Comparison of ENCODE assay signal across 17 cellular contexts in genomic region chr12:49871263-49871561, GRCh38. TPM values are rescaled to one million over a fixed set of nuclear protein-coding genes. Genes with fewer than 3 reads are reported as not detected.
"Had no signal": no experiment of that assay in that cellular context is flagged by ENCODE, and none has a peak within 500 bp of the region (broad histone marks: within the 10 kb centered on the region; RNA-seq: fewer than 3 reads in every experiment).

No MANE protein-coding gene starts in this region.

- H3K27ac ChIP-seq: hepatocyte, left lung, psoas muscle, right lobe of liver had no signal

- H3K4me2 ChIP-seq: hepatocyte had no signal

- H2AFZ ChIP-seq: hepatocyte had no signal

- H3K36me3 ChIP-seq: breast epithelium, left lung, right lobe of liver, tibial nerve had no signal

- H3K4me1 ChIP-seq: right lobe of liver had no signal

- H3K27me3 ChIP-seq: breast epithelium, hepatocyte, left lung, right lobe of liver, tibial nerve had no signal

- H3K79me2 ChIP-seq: hepatocyte had no signal

- DNase-seq: activated CD4-positive, alpha-beta T cell treated with anti-CD3 and anti-CD28 coated beads for 36 hours; activated CD8-positive, alpha-beta T cell treated with anti-CD3 and anti-CD28 coated beads for 36 hours; activated naive CD4-positive, alpha-beta T cell treated with anti-CD3 and anti-CD28 coated beads for 36 hours; activated naive CD8-positive, alpha-beta T cell treated with anti-CD3 and anti-CD28 coated beads, Interleukin-2, amount 50 U/mL, for 24 hours; mesendoderm; nucleus accumbens; psoas muscle; right lobe of liver; stimulated activated CD4-positive, alpha-beta T cell treated with anti-CD3 and anti-CD28 coated beads, Interleukin-12 subunit alpha, Interleukin-12 subunit beta, amount 100 ng/mL, for 4 hours; T-helper 1 cell had no signal

- H3K9me3 ChIP-seq: breast epithelium, left lung, psoas muscle, right lobe of liver, tibial nerve had no signal

- H3K4me3 ChIP-seq: breast epithelium, hepatocyte, left lung, psoas muscle, right lobe of liver, tibial nerve had no signal

- FAIRE-seq: endometrium, keratinocyte had no signal

RNA-seq across cellular contexts. Expression of gene FAIM2, which starts 32.5 kb away (rescaled TPM):
- total RNA-seq: dermis microvascular lymphatic vessel endothelial cell had no signal
- polyA plus RNA-seq: keratinocyte had no signal
